Comparison of ENCODE assay signal across 1 cellular context in genomic region chr12:31363826-31364225, GRCh38.
TF ChIP-seq lines count a peak whose summit lies in the region.

No MANE protein-coding gene starts in this region.

TF ChIP-seq in SK-N-SH, 30 proteins besides CTCF, POLR2A, EP300 and RAD21 (continued from another document):
- TF ChIP-seq, protein P1, sequence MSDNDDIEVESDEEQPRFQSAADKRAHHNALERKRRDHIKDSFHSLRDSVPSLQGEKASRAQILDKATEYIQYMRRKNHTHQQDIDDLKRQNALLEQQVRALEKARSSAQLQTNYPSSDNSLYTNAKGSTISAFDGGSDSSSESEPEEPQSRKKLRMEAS (IDR thresholded peaks at IDR 0.05; ENCODE audit: low read depth): no peak
- TF ChIP-seq YY1 (IDR thresholded peaks at IDR 0.05; ENCODE audit: low read depth) (no peak), SIN3A (IDR thresholded peaks at IDR 0.05; ENCODE audit: borderline replicate concordance, low read depth, low read length) (no peak), EZH2phosphoT487 (IDR thresholded peaks at IDR 0.05; ENCODE audit: borderline replicate concordance, low read depth) (no peak), TAF1 (IDR thresholded peaks at IDR 0.05; ENCODE audit: borderline replicate concordance, low read depth, low read length) (no peak), JUND (IDR thresholded peaks at IDR 0.05) (no peak), USF2 (IDR thresholded peaks at IDR 0.05; ENCODE audit: borderline replicate concordance, low read depth, low read length) (no peak), IRF3 (IDR thresholded peaks at IDR 0.05; ENCODE audit: low read depth, low read length) (no peak)
- TF ChIP-seq, protein P2, sequence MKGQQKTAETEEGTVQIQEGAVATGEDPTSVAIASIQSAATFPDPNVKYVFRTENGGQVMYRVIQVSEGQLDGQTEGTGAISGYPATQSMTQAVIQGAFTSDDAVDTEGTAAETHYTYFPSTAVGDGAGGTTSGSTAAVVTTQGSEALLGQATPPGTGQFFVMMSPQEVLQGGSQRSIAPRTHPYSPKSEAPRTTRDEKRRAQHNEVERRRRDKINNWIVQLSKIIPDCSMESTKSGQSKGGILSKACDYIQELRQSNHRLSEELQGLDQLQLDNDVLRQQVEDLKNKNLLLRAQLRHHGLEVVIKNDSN (IDR thresholded peaks at IDR 0.05; ENCODE audit: borderline replicate concordance, low read depth): no peak
